In the genomic region with DNA sequence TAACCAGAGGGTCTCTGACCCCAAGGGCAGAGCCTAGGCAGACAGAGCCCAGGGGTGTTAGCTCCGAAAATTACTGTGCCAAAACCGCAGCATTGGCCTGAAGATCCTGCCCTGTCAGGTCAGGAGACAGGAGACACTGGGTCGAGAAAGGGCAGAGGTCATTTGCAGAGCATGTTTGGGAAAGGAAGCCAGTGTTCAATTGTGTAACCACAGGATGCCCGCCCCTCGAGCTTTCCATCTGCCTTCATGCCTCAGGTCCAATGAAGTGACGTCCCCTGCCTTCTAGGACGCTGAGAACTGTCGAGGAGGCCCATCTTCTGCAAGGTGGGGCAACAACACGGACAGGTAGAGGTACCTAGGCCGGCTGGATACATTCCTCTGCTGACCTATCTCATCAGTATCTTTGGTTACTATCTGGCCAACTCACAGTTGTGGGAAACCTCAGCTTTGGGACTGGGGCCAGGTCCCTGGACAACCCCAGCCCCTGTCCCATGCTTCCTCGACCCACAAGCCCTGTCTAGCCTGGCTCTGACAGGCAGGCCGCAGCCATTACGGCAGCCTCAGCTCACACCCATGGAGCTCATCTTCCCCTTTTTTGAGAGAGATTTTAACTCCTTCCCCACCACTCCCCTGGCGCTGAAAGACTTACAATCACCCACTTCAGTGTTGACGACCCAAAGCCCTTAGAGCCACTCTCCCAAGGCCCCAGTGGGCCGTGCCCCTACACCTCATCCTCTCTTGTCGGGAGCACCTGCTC, we compare ENCODE assay signal across 9 cellular contexts. TPM values are rescaled to one million over a fixed set of nuclear protein-coding genes. Genes with fewer than 3 reads are reported as not detected.
DNase-seq lines count a peak whose midpoint lies in the region; ATAC-seq and TF ChIP-seq lines count a peak whose summit lies in the region.
"Had no signal": no experiment of that assay in that cellular context is flagged by ENCODE, and none has a peak within 500 bp of the region (broad histone marks: within the 10 kb centered on the region; RNA-seq: fewer than 3 reads in every experiment).

No MANE protein-coding gene starts in this region.

- H3K4me3 Mint-ChIP-seq in Caco-2 (ENCODE audit: unreplicated experiment), result peak overlapping the region; percentile 73

- CTCF ChIA-PET in Caco-2 (lab: Charles Lee), result interaction anchor here (0.8 kb wide), 1 partner anchor 133 kb away, joined by 3 read pairs; a partner anchor contains a TSS

- peak overlapping the region; percentile 76 for H3K9ac ChIP-seq in Loucy (ENCODE audit: low read depth, low read length, poor library complexity, severe bottlenecking)
- H3K9ac ChIP-seq in iPS-15b (ENCODE audit: low read depth, low read length), result peak overlapping the region; percentile 42

- DNase-seq in Caco-2 (peak in 1 of 2 experiments; percentile 39), ascending aorta (ENCODE audit: low spot score in 2 of 2) (no peak), spleen (peak; percentile 90), GOT3 (lab: John Stamatoyannopoulos, UW) (no peak), ureter (ENCODE audit: low spot score) (no peak)

- ATAC-seq in GM21529 (IDR thresholded peaks at IDR 0.05; ENCODE audit: unreplicated experiment), result peak; percentile 16

- H3K4me2 ChIP-seq in Loucy (ENCODE audit: low read depth, low read length, poor library complexity, severe bottlenecking), result peak overlapping the region; percentile 85

- no peaks in the 10 kb centered on the region for H3K27me3 ChIP-seq in Caco-2 (replicated peaks; ENCODE audit: control insufficient read depth, insufficient read depth, low read length)
- H3K27me3 ChIP-seq in Loucy (ENCODE audit: insufficient read depth, low read length, poor library complexity, severe bottlenecking), result no peaks in the 10 kb centered on the region
- H3K27me3 ChIP-seq in ascending aorta, result no peaks in the 10 kb centered on the region
- H3K27me3 ChIP-seq in iPS-15b (ENCODE audit: control insufficient read depth, insufficient read depth, low read length), result peaks cover 8% of the 10 kb centered on the region
- H3K27me3 ChIP-seq in spleen (replicated peaks in 1 of 7), result no peaks in the 10 kb centered on the region

- H3K9me2 ChIP-seq in Loucy (replicated peaks; ENCODE audit: low read depth, low read length), result no peaks in the 10 kb centered on the region

- BruUV-seq in Caco-2 (replicated peaks; lab: Mats Ljungman, UMichigan), result TSS peak; percentile 36

- no peaks in the 10 kb centered on the region for H3K36me3 Mint-ChIP-seq in Caco-2 (ENCODE audit: insufficient read depth, unreplicated experiment)

- peak overlapping the region; percentile 84 for H3K4me3 ChIP-seq in Caco-2 (ENCODE audit: low read depth, low read length)
- H3K4me3 ChIP-seq in Loucy (ENCODE audit: low read length, poor library complexity, severe bottlenecking), result peak overlapping the region; percentile 78
- H3K4me3 ChIP-seq in ascending aorta, result peak overlapping the region; percentile 93 to 98
- peak overlapping the region; percentile 69 for H3K4me3 ChIP-seq in iPS-15b (ENCODE audit: low read depth, low read length)
- H3K4me3 ChIP-seq in spleen, result peak overlapping the region; percentile 79 to 98 (median 92)

- H3K4me1 ChIP-seq in Caco-2 (peaks cover 10% of the 10 kb centered on the region), Loucy (ENCODE audit: insufficient read depth, low read length, poor library complexity, severe bottlenecking) (peaks cover 23% of the 10 kb centered on the region), ascending aorta (peaks cover 3 to 21% of the 10 kb centered on the region in 2 donors), iPS-15b (ENCODE audit: control insufficient read depth, insufficient read depth, low read length) (peaks cover 12% of the 10 kb centered on the region), spleen (peaks cover 29 to 82% (median 50%) of the 10 kb centered on the region in 6 donors)

- H3K9me3 ChIP-seq in Caco-2, result no peaks in the 10 kb centered on the region
- H3K9me3 ChIP-seq in Loucy (ENCODE audit: insufficient read depth, low read depth, low read length), result no peaks in the 10 kb centered on the region
- H3K9me3 ChIP-seq in ascending aorta, result no peaks in the 10 kb centered on the region
- no peaks in the 10 kb centered on the region for H3K9me3 ChIP-seq in iPS-15b (ENCODE audit: control insufficient read depth, insufficient read depth, low read length)
- no peaks in the 10 kb centered on the region for H3K9me3 ChIP-seq in spleen

- H3K9me3 Mint-ChIP-seq in Caco-2 (ENCODE audit: unreplicated experiment), result no peaks in the 10 kb centered on the region

- peaks cover 47% of the 10 kb centered on the region for H3K79me2 ChIP-seq in Loucy (ENCODE audit: insufficient read depth, low read length)

- no peak for TF ChIP-seq CTCF in Caco-2 (IDR thresholded peaks at IDR 0.05; ENCODE audit: insufficient read depth in 1 of 2, low read depth in 1 of 2, low read length in 1 of 2, severe bottlenecking in 1 of 2, unreplicated experiment in 1 of 2)
- TF ChIP-seq CTCF in Loucy (conservative IDR thresholded peaks at IDR 0.05; ENCODE audit: low read length), result no peak
- no peak for TF ChIP-seq CTCF in ascending aorta (IDR thresholded peaks at IDR 0.05)
- no peak for TF ChIP-seq CTCF in spleen (IDR thresholded peaks at IDR 0.05 in 8 of 11, conservative IDR thresholded peaks at IDR 0.05 in 3 of 11)

- no peak for TF ChIP-seq POLR2A in spleen (IDR thresholded peaks at IDR 0.05)

- peaks cover 11% of the 10 kb centered on the region for H3K4me1 Mint-ChIP-seq in Caco-2 (ENCODE audit: low read depth, unreplicated experiment)

- peak overlapping the region; percentile 38 for H3K27ac Mint-ChIP-seq in Caco-2 (ENCODE audit: unreplicated experiment)

- WGBS in spleen, 5 donors, result 0 to 7% (median 4%) methylated on average over 8 to 17 of the region's 17 CpGs

- H3K36me3 ChIP-seq in Caco-2 (ENCODE audit: control insufficient read depth, insufficient read depth, low read length) (peaks cover 2% of the 10 kb centered on the region), Loucy (ENCODE audit: insufficient read depth, low read length) (peaks cover 15% of the 10 kb centered on the region; the same call in 1 of the 2 replicates), ascending aorta (peaks cover under 1% of the 10 kb centered on the region in 2 donors), iPS-15b (ENCODE audit: control insufficient read depth, insufficient read depth, low read length) (no peaks in the 10 kb centered on the region), spleen (peaks cover 0 to 51% (median 16%) of the 10 kb centered on the region in 6 donors)

- H3K27ac ChIP-seq in ascending aorta (peak overlapping the region; percentile 96), spleen (peak overlapping the region; percentile 81 to 98 (median 94))

- peaks cover 34% of the 10 kb centered on the region for H4K20me1 ChIP-seq in Loucy (ENCODE audit: insufficient read depth, low read length, poor library complexity, severe bottlenecking)

- 0 out of 2 replicates have a peak overlapping the region, but pooled peaks have one; percentile 9 for H2AFZ ChIP-seq in Loucy (ENCODE audit: low read length)

- H3F3A ChIP-seq in Loucy (ENCODE audit: low read depth), result peaks cover 19% of the 10 kb centered on the region

- intact Hi-C loops in Caco-2 (cut with micrococcal nuclease; ENCODE audit: unreplicated experiment) (no loop called here), ascending aorta (cut with DNase I) (no loop called here), spleen (cut with DNase I; ENCODE audit: low total_unique reads) (no loop called here)

- H3K27me3 Mint-ChIP-seq in Caco-2 (ENCODE audit: insufficient read depth, unreplicated experiment), result no peaks in the 10 kb centered on the region

- POLR2A ChIA-PET in Caco-2 (lab: Charles Lee), result no interaction called here

RNA-seq across cellular contexts. Expression of a gene that starts 1.3 kb away (rescaled TPM):
- total RNA-seq in Caco-2 (2022) (25.0 and 27.8 TPM in 2 replicates), ascending aorta (38.5 TPM), spleen (100 to 1,000 TPM in 2 of 7 donors, 10 to 100 TPM in 5; 36.2 to 104 (median 78.0) TPM), ureter (79.5 TPM)
- 10 to 100 TPM; 16.2 to 31.4 (median 18.4) TPM for polyA plus RNA-seq in spleen

RNA-seq across cellular contexts. Expression of a gene that starts 17.2 kb away (rescaled TPM):
- total RNA-seq in Caco-2 (2022), result not detected in 2 replicates
- total RNA-seq in ascending aorta, result not detected
- 10 to 100 TPM; 33.1 to 49.0 (median 42.3) TPM for total RNA-seq in spleen
- 10 to 100 TPM; 27.8 to 34.2 (median 34.0) TPM for polyA plus RNA-seq in spleen
- total RNA-seq in ureter, result 4.2 TPM
- total RNA-seq: NCI-H460 had no signal

RNA-seq across cellular contexts. Expression of a gene that starts 20.5 kb away (rescaled TPM):
- total RNA-seq in Caco-2 (2022) (0.07 TPM in 2 replicates), ascending aorta (not detected), spleen (not detected), ureter (0.10 TPM)
- under 1 TPM in 1 of 3 donors, not detected in 2; 0.16 TPM for polyA plus RNA-seq in spleen
- total RNA-seq: NCI-H460 had no signal

RNA-seq across cellular contexts. Expression of a gene that starts 50.4 kb away (rescaled TPM):
- total RNA-seq in Caco-2 (2022), result 0.36 TPM in 1 of 2 replicates, not detected in the other
- 26.0 TPM for total RNA-seq in ascending aorta
- 10 to 100 TPM in 3 of 7 donors, 1 to 10 TPM in 4; 1.9 to 24.5 (median 8.6) TPM for total RNA-seq in spleen
- polyA plus RNA-seq in spleen, result 1 to 10 TPM in 2 of 3 donors, under 1 TPM in 1; 0.61 to 3.3 (median 2.0) TPM
- 9.2 TPM for total RNA-seq in ureter
